ENCODE assay signal across 8 cellular contexts in genomic region chr10:103396067-103396788, GRCh38. TPM values are rescaled to one million over a fixed set of nuclear protein-coding genes. Genes with fewer than 3 reads are reported as not detected.
DNase-seq lines count a peak whose midpoint lies in the region; ATAC-seq and TF ChIP-seq lines count a peak whose summit lies in the region.

Gene ATP5MK, minus strand, starts transcription at chr10:103396475. Its CDS starts 4,018 bp downstream, at chr10:103392457.
Gene PDCD11, plus strand, starts transcription at chr10:103396626. Its CDS starts 1,801 bp downstream, at chr10:103398427.

- H4K20me1 ChIP-seq in PC-3 (ENCODE audit: low read length): 0 out of 2 replicates have a peak, but pooled peaks cover 4% of the 10 kb centered on the region

- H3F3A ChIP-seq in PC-3 (ENCODE audit: low read length, unreplicated experiment): no peaks in the 10 kb centered on the region

- H3K4me3 ChIP-seq in PC-3 (ENCODE audit: low read length) (peak within 1 kb of the TSS; percentile 92), epithelial cell of proximal tubule (ENCODE audit: low read depth, low read length) (peak within 1 kb of the TSS; percentile 83), mucosa of rectum (ENCODE audit: low read length in 2 of 2) (peak within 1 kb of the TSS; percentile 91 to 99)

- peaks cover 31% of the 10 kb centered on the region for H3K36me3 ChIP-seq in PC-3 (ENCODE audit: low read depth, low read length)
- peaks cover 10 to 30% of the 10 kb centered on the region in 2 donors for H3K36me3 ChIP-seq in mucosa of rectum (ENCODE audit: control insufficient read depth in 2 of 2, insufficient read depth in 2 of 2, low read length in 2 of 2)

- no peaks in the 10 kb centered on the region for H3K9me2 ChIP-seq in PC-3 (replicated peaks; ENCODE audit: low read length)

- H3K27ac ChIP-seq in PC-3 (ENCODE audit: low read length) (peak within 1 kb of the TSS; percentile 53), mucosa of rectum (ENCODE audit: low read depth in 2 of 2, low read length in 2 of 2) (peak within 1 kb of the TSS; percentile 81 to 86)

- DNase-seq in DMS153 (lab: John Stamatoyannopoulos, UW): peak; percentile 97
- DNase-seq in PC-3: peak; percentile 95
- peak; percentile 90 for DNase-seq in activated T-cell treated with anti-CD3 and anti-CD28 coated beads, Interleukin-2, amount 50 U/mL, for 1 hour
- DNase-seq in epithelial cell of proximal tubule (ENCODE audit: low read depth): peak; percentile 87
- DNase-seq in stimulated activated CD8-positive, alpha-beta memory T cell treated with anti-CD3 and anti-CD28 coated beads, Interleukin-7, amount 100 ng/mL, for 1 hour (ENCODE audit: low read depth in 2 of 2): peak; percentile 86

- intact Hi-C loops in PC-3 (cut with micrococcal nuclease): no loop called here

- TF ChIP-seq CTCF in PC-3 (conservative IDR thresholded peaks at IDR 0.05; ENCODE audit: low read depth, low read length): no peak; the same call in 1 of the 2 replicates
- peak; percentile 34 for TF ChIP-seq CTCF in epithelial cell of proximal tubule (conservative IDR thresholded peaks at IDR 0.05; ENCODE audit: low read depth, low read length)

- BruUV-seq in PC-3 (replicated peaks; lab: Mats Ljungman, UMichigan): TSS peak; percentile 90

- peak within 1 kb of the TSS; percentile 95 for H3K9ac ChIP-seq in PC-3 (ENCODE audit: low read length)
- peak within 1 kb of the TSS; percentile 93 to 99 for H3K9ac ChIP-seq in mucosa of rectum (ENCODE audit: low read depth in 1 of 2, low read length in 2 of 2)

- POLR2A ChIA-PET in PC-3 (lab: Charles Lee; ENCODE audit: unreplicated experiment): interaction anchor here (0.5 to 0.6 kb wide), 4 partner anchors 116 to 626 kb away, joined by 3 to 6 read pairs (median 4); no protein-coding TSS in a partner anchor

- TF ChIP-seq EP300 in Ishikawa (IDR thresholded peaks at IDR 0.05; ENCODE audit: borderline replicate concordance): no peak; the same call in 1 of the 2 replicates

- peak within 1 kb of the TSS; percentile 53 for H2AFZ ChIP-seq in PC-3 (ENCODE audit: low read length)

- no peak for TF ChIP-seq RAD21 in Ishikawa (IDR thresholded peaks at IDR 0.05; ENCODE audit: low read depth)

- H3K4me1 ChIP-seq in PC-3 (ENCODE audit: insufficient read depth, low read length): peaks cover 30% of the 10 kb centered on the region
- peaks cover 21 to 22% of the 10 kb centered on the region in 2 donors for H3K4me1 ChIP-seq in mucosa of rectum (ENCODE audit: control insufficient read depth in 2 of 2, insufficient read depth in 2 of 2, low read length in 2 of 2)

- H3K79me2 ChIP-seq in PC-3 (ENCODE audit: low read length): peaks cover 73% of the 10 kb centered on the region

- ATAC-seq in GM21529 (IDR thresholded peaks at IDR 0.05; ENCODE audit: unreplicated experiment) (peak; percentile 99), PC-3 (peak; percentile 99)

- H3K9me3 ChIP-seq in PC-3 (ENCODE audit: low read length) (no peaks in the 10 kb centered on the region), mucosa of rectum (ENCODE audit: control insufficient read depth in 2 of 2, low read length in 2 of 2) (no peaks in the 10 kb centered on the region)

- CTCF ChIA-PET in PC-3 (lab: Charles Lee): no interaction called here

- no peaks in the 10 kb centered on the region for H3K27me3 ChIP-seq in PC-3 (ENCODE audit: low read length)
- H3K27me3 ChIP-seq in mucosa of rectum (ENCODE audit: control insufficient read depth in 2 of 2, insufficient read depth in 2 of 2, low read length in 2 of 2): no peaks in the 10 kb centered on the region

- H3K4me2 ChIP-seq in PC-3 (ENCODE audit: low read length): peak within 1 kb of the TSS; percentile 93

TF ChIP-seq in Ishikawa, 13 proteins besides CTCF, POLR2A, EP300 and RAD21:
- TF ChIP-seq USF1 (IDR thresholded peaks at IDR 0.05) (no peak), YY1 (IDR thresholded peaks at IDR 0.05; ENCODE audit: low read depth) (0 out of 2 replicates have a peak, but pooled peaks have one; percentile 58), ZBTB7A (IDR thresholded peaks at IDR 0.05; ENCODE audit: low read depth) (0 out of 2 replicates have a peak, but pooled peaks have one; percentile 28), CEBPB (IDR thresholded peaks at IDR 0.05) (no peak), TEAD4 (IDR thresholded peaks at IDR 0.05) (peak; percentile 50), TCF12 (IDR thresholded peaks at IDR 0.05; ENCODE audit: low read depth) (peak; percentile 43; the same call in 1 of the 2 replicates), EGR1 (IDR thresholded peaks at IDR 0.05) (peak; percentile 99), MAX (IDR thresholded peaks at IDR 0.05) (peak; percentile 99), TAF1 (IDR thresholded peaks at IDR 0.05; ENCODE audit: low read depth) (peak; percentile 85), FOXM1 (IDR thresholded peaks at IDR 0.05; ENCODE audit: borderline replicate concordance, low read depth) (no peak), REST (IDR thresholded peaks at IDR 0.05; ENCODE audit: low read depth) (no peak), NFIC (IDR thresholded peaks at IDR 0.05) (no peak; the same call in 1 of the 2 replicates), CREB1 (IDR thresholded peaks at IDR 0.05; ENCODE audit: low read depth) (peak; percentile 84)

RNA-seq across cellular contexts. Expression of gene ATP5MK, which starts in this region (rescaled TPM):
- total RNA-seq in PC-3 (2014; rRNA removed): 66.1 and 111 TPM in 2 replicates
- total RNA-seq in epithelial cell of proximal tubule: 325 and 562 TPM in 2 replicates

RNA-seq across cellular contexts. Expression of gene PDCD11, which starts in this region (rescaled TPM):
- 41.9 and 50.9 TPM in 2 replicates for total RNA-seq in PC-3 (2014; rRNA removed)
- 32.6 and 35.2 TPM in 2 replicates for total RNA-seq in epithelial cell of proximal tubule

Comparison
In these comparisons a context has a peak if more than half of its experiments do, and no peak if none do; other contexts are left out.
1. Peak in every context shown above with its lines: DNase-seq, ATAC-seq, H3K4me3 ChIP-seq and H3K27ac ChIP-seq.